In genomic region chr10:7406712-7407333, GRCh38 we compare ENCODE assay signal across 8 cellular contexts. TPM values are rescaled to one million over a fixed set of nuclear protein-coding genes. Genes with fewer than 3 reads are reported as not detected.
DNase-seq lines count a peak whose midpoint lies in the region; ATAC-seq and TF ChIP-seq lines count a peak whose summit lies in the region.

No MANE protein-coding gene starts in this region.

- CTCF ChIA-PET in CD8-positive, alpha-beta memory T cell (lab: Charles Lee) = interaction anchor here (1.4 kb wide), 1 partner anchor 286 kb away, joined by 4 read pairs; no protein-coding TSS in a partner anchor

- peaks cover 46 to 72% (median 69%) of the 10 kb centered on the region in 3 donors for H3K4me1 Mint-ChIP-seq in CD8-positive, alpha-beta memory T cell
- H3K4me1 Mint-ChIP-seq in progenitor cell of endocrine pancreas (ENCODE audit: low read depth) = peaks cover 16% of the 10 kb centered on the region

- no peaks in the 10 kb centered on the region for H3K36me3 ChIP-seq in CD8-positive, alpha-beta memory T cell (ENCODE audit: insufficient read depth, low read length)

- TF ChIP-seq CTCF in progenitor cell of endocrine pancreas (IDR thresholded peaks at IDR 0.05; ENCODE audit: unreplicated experiment) = no peak

- POLR2A ChIA-PET in CD8-positive, alpha-beta memory T cell (lab: Charles Lee) = no interaction called here

- peaks cover 0 to 32% (median 5%) of the 10 kb centered on the region in 3 donors for H3K36me3 Mint-ChIP-seq in CD8-positive, alpha-beta memory T cell
- H3K36me3 Mint-ChIP-seq in progenitor cell of endocrine pancreas (ENCODE audit: insufficient read depth) = no peaks in the 10 kb centered on the region

- ATAC-seq in left cardiac atrium (no peak), GM21576 (IDR thresholded peaks at IDR 0.05; ENCODE audit: unreplicated experiment) (no peak)

- no peak overlapping the region for H3K4me3 ChIP-seq in CD8-positive, alpha-beta memory T cell (ENCODE audit: low read length)

- peak overlapping the region; percentile 54 to 98 (median 85) for H3K4me3 Mint-ChIP-seq in CD8-positive, alpha-beta memory T cell
- peak overlapping the region; percentile 74 for H3K4me3 Mint-ChIP-seq in progenitor cell of endocrine pancreas (ENCODE audit: low read depth)

- H3K9me3 Mint-ChIP-seq in CD8-positive, alpha-beta memory T cell = peaks cover 0 to 5% (median 0%) of the 10 kb centered on the region in 5 donors
- H3K9me3 Mint-ChIP-seq in progenitor cell of endocrine pancreas (ENCODE audit: low read depth) = no peaks in the 10 kb centered on the region

- no peak overlapping the region for H3K27ac ChIP-seq in CD8-positive, alpha-beta memory T cell (ENCODE audit: low read depth, low read length)

- peaks cover 31% of the 10 kb centered on the region for H3K4me1 ChIP-seq in CD8-positive, alpha-beta memory T cell (ENCODE audit: insufficient read depth, low read length)

- H3K27ac Mint-ChIP-seq in CD8-positive, alpha-beta memory T cell = peak overlapping the region in 1 of 8 donors; percentile 18
- no peak overlapping the region for H3K27ac Mint-ChIP-seq in progenitor cell of endocrine pancreas

- no peak for DNase-seq in CD8-positive, alpha-beta memory T cell
- DNase-seq in UCSD-AML1 (lab: John Stamatoyannopoulos, UW; ENCODE audit: unreplicated experiment) (peak; percentile 20), left cardiac atrium (peak; percentile 53), progenitor cell of endocrine pancreas (ENCODE audit: low spot score, unreplicated experiment) (no peak), HCEC 1CT (no peak), ecto neural progenitor cell (ENCODE audit: low spot score) (no peak), amniotic stem cell (lab: John Stamatoyannopoulos, UW) (no peak)

- intact Hi-C loops in left cardiac atrium (cut with DNase I) = loop anchor here (5.0 to 10.0 kb wide), 2 partner anchors 72 to 150 kb away; no protein-coding TSS in a partner anchor

- no peaks in the 10 kb centered on the region for H3K9me3 ChIP-seq in CD8-positive, alpha-beta memory T cell (ENCODE audit: low read length)

- peaks cover 0 to 2% of the 10 kb centered on the region in 2 donors for H3K27me3 Mint-ChIP-seq in CD8-positive, alpha-beta memory T cell
- peaks cover 69% of the 10 kb centered on the region for H3K27me3 Mint-ChIP-seq in progenitor cell of endocrine pancreas

- no peaks in the 10 kb centered on the region for H3K27me3 ChIP-seq in CD8-positive, alpha-beta memory T cell (ENCODE audit: insufficient read depth, low read length, poor library complexity, severe bottlenecking)

RNA-seq across cellular contexts. Expression of gene SFMBT2, which starts 4.0 kb away (rescaled TPM):
- 10 to 100 TPM; 17.4 to 18.3 TPM for total RNA-seq in CD8-positive, alpha-beta memory T cell
- 4.9 TPM for polyA plus RNA-seq in CD8-positive, alpha-beta memory T cell
- 10 to 100 TPM in 1 of 2 donors, 1 to 10 TPM in 1; 9.9 to 11.4 TPM for total RNA-seq in left cardiac atrium
- 8.2 and 9.1 TPM in 2 replicates for total RNA-seq in progenitor cell of endocrine pancreas

Comparison
In these comparisons a context has a peak if more than half of its experiments do, and no peak if none do; other contexts are left out.
1. DNase-seq: peak in UCSD-AML1 (single experiment) and left cardiac atrium (single experiment); none in CD8-positive, alpha-beta memory T cell (0 of 5), progenitor cell of endocrine pancreas (single experiment), HCEC 1CT (single experiment), ecto neural progenitor cell (single experiment) and amniotic stem cell (single experiment).